ENCODE assay signal across 28 cellular contexts in the genomic region with DNA sequence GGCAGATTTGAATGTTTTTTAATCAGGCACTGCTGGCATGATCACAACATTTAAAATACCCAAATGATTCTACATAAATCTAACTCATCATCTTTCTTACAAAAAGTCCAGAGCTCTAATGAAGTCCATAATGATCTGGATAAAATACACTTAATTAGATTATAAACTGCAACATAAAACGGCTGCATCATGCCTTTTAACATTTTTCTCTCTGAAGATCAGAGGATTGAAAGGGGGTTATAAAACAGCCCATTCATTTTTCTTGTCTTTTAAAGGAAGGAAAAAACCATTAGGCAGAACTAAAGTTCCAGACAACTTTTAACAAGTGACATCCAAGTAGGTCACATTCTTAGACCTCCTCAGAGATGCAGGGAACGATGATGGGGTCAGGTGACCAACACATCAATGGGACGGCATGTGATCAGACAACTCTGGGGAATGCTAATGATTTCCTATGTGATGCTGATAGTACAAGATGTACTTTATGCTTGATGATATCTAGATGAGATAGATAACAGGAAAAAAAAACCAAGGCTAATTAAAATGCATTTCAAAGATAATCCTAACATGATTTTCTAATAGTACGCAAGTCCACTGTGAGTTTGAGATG.
"Had no signal": no experiment of that assay in that cellular context is flagged by ENCODE, and none has a peak within 500 bp of the region (broad histone marks: within the 10 kb centered on the region; RNA-seq: fewer than 3 reads in every experiment).

No MANE protein-coding gene starts in this region.

- DNase-seq: activated CD4-positive, alpha-beta T cell treated with anti-CD3 and anti-CD28 coated beads, Interleukin-2, amount 10 ng/mL, durations not matched to agents 24 days and 14 days; activated CD4-positive, alpha-beta T cell treated with anti-CD3 and anti-CD28 coated beads, Interleukin-2, amount 50 U/mL, for 48 hours; activated CD8-positive, alpha-beta T cell treated with anti-CD3 and anti-CD28 coated beads, Interleukin-2, amount 10 ng/mL, durations not matched to agents 7 days and 5 days; activated gamma-delta T cell treated with Interleukin-2 at 50 U/mL for 16 hours; activated naive CD4-positive, alpha-beta T cell treated with anti-CD3 and anti-CD28 coated beads for 36 hours; activated T-cell treated with anti-CD3 and anti-CD28 coated beads, Interleukin-2, amount 50 U/mL, for 24 hours; adrenal gland; body of pancreas; Kasumi-1; KG1; MG63; NCI-H1092; NCI-H1436 treated with DMSO at 0.1 percent for 48 hours; NCI-H1694 treated with DMSO at 0.1 percent for 48 hours; NCI-H2029; NCI-H345; NCI-H510A; NCI-H526; NCI-H748 treated with DMSO at 0.1 percent for 48 hours; NK-92 treated with Interleukin-12 subunit alpha and Interleukin-12 subunit beta, amount 100 ng/mL, for 24 hours; PC-3; RPMI8226; SHP77 treated with DMSO at 0.1 percent for 48 hours; SW 1271; T-helper 1 cell; T1000 had no signal

- ATAC-seq: activated CD8-positive, alpha-beta T cell treated with anti-CD3 and anti-CD28 coated beads, Interleukin-2, amount 10 ng/mL, durations not matched to agents 7 days and 5 days; activated naive CD4-positive, alpha-beta T cell treated with anti-CD3 and anti-CD28 coated beads, Interleukin-2, amount 50 U/mL, for 72 hours; body of pancreas; PC-3 had no signal

- H3K27ac Mint-ChIP-seq: activated CD4-positive, alpha-beta T cell treated with anti-CD3 and anti-CD28 coated beads, Interleukin-2, amount 10 ng/mL, durations not matched to agents 24 days and 14 days; activated CD8-positive, alpha-beta T cell treated with anti-CD3 and anti-CD28 coated beads, Interleukin-2, amount 10 ng/mL, durations not matched to agents 7 days and 5 days; activated naive CD4-positive, alpha-beta T cell treated with anti-CD3 and anti-CD28 coated beads for 36 hours; activated naive CD4-positive, alpha-beta T cell treated with anti-CD3 and anti-CD28 coated beads, Interleukin-2, amount 50 U/mL, for 72 hours; activated T-cell treated with anti-CD3 and anti-CD28 coated beads, Interleukin-2, amount 50 U/mL, for 24 hours had no signal

- FAIRE-seq: astrocyte had no signal

- H3K4me3 Mint-ChIP-seq: activated CD4-positive, alpha-beta T cell treated with anti-CD3 and anti-CD28 coated beads, Interleukin-2, amount 10 ng/mL, durations not matched to agents 24 days and 14 days; activated CD8-positive, alpha-beta T cell treated with anti-CD3 and anti-CD28 coated beads, Interleukin-2, amount 10 ng/mL, durations not matched to agents 7 days and 5 days; activated naive CD4-positive, alpha-beta T cell treated with anti-CD3 and anti-CD28 coated beads for 36 hours; activated T-cell treated with anti-CD3 and anti-CD28 coated beads, Interleukin-2, amount 50 U/mL, for 24 hours had no signal

- H3K4me1 Mint-ChIP-seq: activated CD4-positive, alpha-beta T cell treated with anti-CD3 and anti-CD28 coated beads, Interleukin-2, amount 10 ng/mL, durations not matched to agents 24 days and 14 days had no signal

- H3K27me3 Mint-ChIP-seq: activated CD4-positive, alpha-beta T cell treated with anti-CD3 and anti-CD28 coated beads, Interleukin-2, amount 10 ng/mL, durations not matched to agents 24 days and 14 days; activated T-cell treated with anti-CD3 and anti-CD28 coated beads, Interleukin-2, amount 50 U/mL, for 24 hours had no signal
